ENCODE assay signal across 1 cellular context in genomic region chr1:117368116-117369108, GRCh38.
TF ChIP-seq lines count a peak whose summit lies in the region.

No MANE protein-coding gene starts in this region.

TF ChIP-seq in K562, 482 proteins besides CTCF, POLR2A, EP300 and RAD21 (continued from another document and continues in another):
- TF ChIP-seq ARID4B (CRISPR knock-in tag; IDR thresholded peaks at IDR 0.05) (no peak), SMARCA4 (IDR thresholded peaks at IDR 0.05) (peak; percentile 58), MNT (conservative IDR thresholded peaks at IDR 0.05) (peak in 1 of 2 experiments; percentile 79), ZKSCAN1 (IDR thresholded peaks at IDR 0.05; ENCODE audit: low read depth, low read length) (no peak), HDAC1 (IDR thresholded peaks at IDR 0.05) (peak; percentile 46 to 71; a peak in 2 of 4 replicates), NR3C1 (CRISPR knock-in tag; IDR thresholded peaks at IDR 0.05) (no peak), ZNF318 (IDR thresholded peaks at IDR 0.05; ENCODE audit: borderline replicate concordance in 1 of 2, low read depth in 1 of 2) (0 out of 4 replicates have a peak, but pooled peaks of 1 of the 2 experiments have one; percentile 25), MAFK (IDR thresholded peaks at IDR 0.05; ENCODE audit: low read length) (peak; percentile 82), ZNF316 (IDR thresholded peaks at IDR 0.05) (peak; percentile 98), RBFOX2 (IDR thresholded peaks at IDR 0.05; ENCODE audit: low read depth, low read length) (no peak), FOXJ2 (tag; IDR thresholded peaks at IDR 0.05) (no peak), FOXJ3 (CRISPR knock-in tag; IDR thresholded peaks at IDR 0.05) (no peak), POLR2B (IDR thresholded peaks at IDR 0.05; ENCODE audit: low read depth, partially characterized antibody) (no peak), DMBX1 (CRISPR knock-in tag; IDR thresholded peaks at IDR 0.05; ENCODE audit: borderline replicate concordance) (no peak), RBM39 (optimal IDR thresholded peaks at IDR 0.05; ENCODE audit: low read depth, low read length) (no peak), HDAC2 (IDR thresholded peaks at IDR 0.05) (peak; percentile 64), ZNF668 (CRISPR knock-in tag; IDR thresholded peaks at IDR 0.05) (no peak), ZNF583 (CRISPR knock-in tag; IDR thresholded peaks at IDR 0.05) (no peak), ZNF551 (CRISPR knock-in tag; IDR thresholded peaks at IDR 0.05) (no peak), SOX6 (IDR thresholded peaks at IDR 0.05) (no peak), NBN (IDR thresholded peaks at IDR 0.05; ENCODE audit: low read depth) (peak; percentile 70), ZFX (CRISPR knock-in tag; IDR thresholded peaks at IDR 0.05) (no peak), MAFG (tag; conservative IDR thresholded peaks at IDR 0.05) (peak; percentile 93)
- TF ChIP-seq, protein P1, sequence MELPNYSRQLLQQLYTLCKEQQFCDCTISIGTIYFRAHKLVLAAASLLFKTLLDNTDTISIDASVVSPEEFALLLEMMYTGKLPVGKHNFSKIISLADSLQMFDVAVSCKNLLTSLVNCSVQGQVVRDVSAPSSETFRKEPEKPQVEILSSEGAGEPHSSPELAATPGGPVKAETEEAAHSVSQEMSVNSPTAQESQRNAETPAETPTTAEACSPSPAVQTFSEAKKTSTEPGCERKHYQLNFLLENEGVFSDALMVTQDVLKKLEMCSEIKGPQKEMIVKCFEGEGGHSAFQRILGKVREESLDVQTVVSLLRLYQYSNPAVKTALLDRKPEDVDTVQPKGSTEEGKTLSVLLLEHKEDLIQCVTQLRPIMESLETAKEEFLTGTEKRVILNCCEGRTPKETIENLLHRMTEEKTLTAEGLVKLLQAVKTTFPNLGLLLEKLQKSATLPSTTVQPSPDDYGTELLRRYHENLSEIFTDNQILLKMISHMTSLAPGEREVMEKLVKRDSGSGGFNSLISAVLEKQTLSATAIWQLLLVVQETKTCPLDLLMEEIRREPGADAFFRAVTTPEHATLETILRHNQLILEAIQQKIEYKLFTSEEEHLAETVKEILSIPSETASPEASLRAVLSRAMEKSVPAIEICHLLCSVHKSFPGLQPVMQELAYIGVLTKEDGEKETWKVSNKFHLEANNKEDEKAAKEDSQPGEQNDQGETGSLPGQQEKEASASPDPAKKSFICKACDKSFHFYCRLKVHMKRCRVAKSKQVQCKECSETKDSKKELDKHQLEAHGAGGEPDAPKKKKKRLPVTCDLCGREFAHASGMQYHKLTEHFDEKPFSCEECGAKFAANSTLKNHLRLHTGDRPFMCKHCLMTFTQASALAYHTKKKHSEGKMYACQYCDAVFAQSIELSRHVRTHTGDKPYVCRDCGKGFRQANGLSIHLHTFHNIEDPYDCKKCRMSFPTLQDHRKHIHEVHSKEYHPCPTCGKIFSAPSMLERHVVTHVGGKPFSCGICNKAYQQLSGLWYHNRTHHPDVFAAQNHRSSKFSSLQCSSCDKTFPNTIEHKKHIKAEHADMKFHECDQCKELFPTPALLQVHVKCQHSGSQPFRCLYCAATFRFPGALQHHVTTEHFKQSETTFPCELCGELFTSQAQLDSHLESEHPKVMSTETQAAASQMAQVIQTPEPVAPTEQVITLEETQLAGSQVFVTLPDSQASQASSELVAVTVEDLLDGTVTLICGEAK (IDR thresholded peaks at IDR 0.05) = 0 out of 2 replicates have a peak, but pooled peaks have one; percentile 12
- TF ChIP-seq, protein P1 (CRISPR knock-in tag; IDR thresholded peaks at IDR 0.05) = no peak
- TF ChIP-seq, protein P2, sequence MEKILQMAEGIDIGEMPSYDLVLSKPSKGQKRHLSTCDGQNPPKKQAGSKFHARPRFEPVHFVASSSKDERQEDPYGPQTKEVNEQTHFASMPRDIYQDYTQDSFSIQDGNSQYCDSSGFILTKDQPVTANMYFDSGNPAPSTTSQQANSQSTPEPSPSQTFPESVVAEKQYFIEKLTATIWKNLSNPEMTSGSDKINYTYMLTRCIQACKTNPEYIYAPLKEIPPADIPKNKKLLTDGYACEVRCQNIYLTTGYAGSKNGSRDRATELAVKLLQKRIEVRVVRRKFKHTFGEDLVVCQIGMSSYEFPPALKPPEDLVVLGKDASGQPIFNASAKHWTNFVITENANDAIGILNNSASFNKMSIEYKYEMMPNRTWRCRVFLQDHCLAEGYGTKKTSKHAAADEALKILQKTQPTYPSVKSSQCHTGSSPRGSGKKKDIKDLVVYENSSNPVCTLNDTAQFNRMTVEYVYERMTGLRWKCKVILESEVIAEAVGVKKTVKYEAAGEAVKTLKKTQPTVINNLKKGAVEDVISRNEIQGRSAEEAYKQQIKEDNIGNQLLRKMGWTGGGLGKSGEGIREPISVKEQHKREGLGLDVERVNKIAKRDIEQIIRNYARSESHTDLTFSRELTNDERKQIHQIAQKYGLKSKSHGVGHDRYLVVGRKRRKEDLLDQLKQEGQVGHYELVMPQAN (IDR thresholded peaks at IDR 0.05; ENCODE audit: borderline replicate concordance) = peak; percentile 71
